9 cellular contexts compared by ENCODE assay signal in genomic region chr6:105793132-105793531, GRCh38.
A peak's percentile ranks its signal among the peaks of the same experiment; 100 is the strongest.
DNase-seq lines count a peak whose midpoint lies in the region; ATAC-seq and TF ChIP-seq lines count a peak whose summit lies in the region.
"Had no signal": no experiment of that assay in that cellular context is flagged by ENCODE, and none has a peak within 500 bp of the region (broad histone marks: within the 10 kb centered on the region; RNA-seq: fewer than 3 reads in every experiment).

No MANE protein-coding gene starts in this region.

- H3K79me2 ChIP-seq in H9 (ENCODE audit: insufficient read depth, low read length), result no peaks in the 10 kb centered on the region

- no peaks in the 10 kb centered on the region for H3K27me3 ChIP-seq in heart left ventricle
- no peaks in the 10 kb centered on the region for H3K27me3 ChIP-seq in left ventricle myocardium inferior (ENCODE audit: low read depth)
- H3K27me3 ChIP-seq in transverse colon, result no peaks in the 10 kb centered on the region
- H3K27me3 ChIP-seq in H9 (ENCODE audit: insufficient read depth, low read length), result no peaks in the 10 kb centered on the region
- H3K27me3 ChIP-seq: breast epithelium had no signal

- peak in 3 of 4 donors; percentile 49 to 66 (median 56) for ATAC-seq in heart left ventricle
- peak; percentile 65 for ATAC-seq in effector memory CD8-positive, alpha-beta T cell (replicated peaks)

- no peak overlapping the region for H3K4ac ChIP-seq in H9 (ENCODE audit: low read depth, low read length)

- H2BK12ac ChIP-seq in H9 (ENCODE audit: insufficient read length, low read depth, low read length), result no peak overlapping the region

- no peaks in the 10 kb centered on the region for H4K20me1 ChIP-seq in H9 (ENCODE audit: control insufficient read depth, insufficient read depth, insufficient read length)

- peaks cover 0 to 3% of the 10 kb centered on the region in 2 donors for H3K27me3 Mint-ChIP-seq in effector memory CD8-positive, alpha-beta T cell
- no peaks in the 10 kb centered on the region for H3K27me3 Mint-ChIP-seq in H9 (ENCODE audit: low read depth)

- no peak for TF ChIP-seq EP300 in transverse colon (IDR thresholded peaks at IDR 0.05; ENCODE audit: low read depth)

- H4K5ac ChIP-seq in H9 (ENCODE audit: insufficient read length, low read depth, low read length), result no peak overlapping the region

- H3K4me1 Mint-ChIP-seq in effector memory CD8-positive, alpha-beta T cell (ENCODE audit: low read depth in 2 of 2), result peaks cover 9 to 11% of the 10 kb centered on the region in 2 donors
- peaks cover 9 to 12% of the 10 kb centered on the region in 2 experiments for H3K4me1 Mint-ChIP-seq in H9

- H3K4me2 ChIP-seq in H9 (ENCODE audit: insufficient read depth, insufficient read length, low read length), result no peak overlapping the region

- no peaks in the 10 kb centered on the region for H3K36me3 Mint-ChIP-seq in effector memory CD8-positive, alpha-beta T cell (ENCODE audit: insufficient read depth)
- no peaks in the 10 kb centered on the region for H3K36me3 Mint-ChIP-seq in H9 (ENCODE audit: insufficient read depth in 1 of 3, low read depth in 3 of 3)

- no peak overlapping the region for H2BK5ac ChIP-seq in H9 (ENCODE audit: insufficient read length, low read length)

- in situ Hi-C loops in transverse colon (cut with MboI; ENCODE audit: low pct_ligation_motif_present in 1 of 4, low pct_unique_long_range_greater_than_20kb in 1 of 4, low sequenced_read_pairs in 3 of 4), result no loop called here

- H3K4me1 ChIP-seq in heart left ventricle (peaks cover 0 to 63% (median 8%) of the 10 kb centered on the region in 12 donors), left ventricle myocardium inferior (peaks cover 17% of the 10 kb centered on the region), transverse colon (peaks cover 0 to 40% (median 6%) of the 10 kb centered on the region in 4 donors), H9 (ENCODE audit: insufficient read depth, low read length) (no peaks in the 10 kb centered on the region)

- H3K4me3 Mint-ChIP-seq in effector memory CD8-positive, alpha-beta T cell, result no peak overlapping the region
- no peak overlapping the region for H3K4me3 Mint-ChIP-seq in H9

- WGBS in heart left ventricle, 4 donors, result 52 to 59% (median 55%) methylated on average over 4 of the region's 4 CpGs
- 33 to 43% methylated on average over 1 to 4 of the region's 4 CpGs for whole genome bisulfite sequencing in transverse colon (ENCODE audit: low coverage in 1 of 2), 2 donors
- WGBS in H9 (ENCODE audit: extremely low coverage, insufficient read length, low lambda C conversion rate), result no CpG with 5 or more reads among the region's 4 CpGs

- no peak overlapping the region for H2BK20ac ChIP-seq in H9 (ENCODE audit: low read depth, low read length, poor library complexity, severe bottlenecking)

- no peaks in the 10 kb centered on the region for H3K9me3 ChIP-seq in heart left ventricle
- H3K9me3 ChIP-seq in left ventricle myocardium inferior (replicated peaks), result no peaks in the 10 kb centered on the region
- no peaks in the 10 kb centered on the region for H3K9me3 ChIP-seq in transverse colon
- no peaks in the 10 kb centered on the region for H3K9me3 ChIP-seq in H9 (ENCODE audit: control insufficient read depth, low read depth, low read length)
- H3K9me3 ChIP-seq: breast epithelium had no signal

- H3K9me3 Mint-ChIP-seq in effector memory CD8-positive, alpha-beta T cell, result no peaks in the 10 kb centered on the region
- H3K9me3 Mint-ChIP-seq in H9, result no peaks in the 10 kb centered on the region

- H2AFZ ChIP-seq in H9 (ENCODE audit: low read length), result no peak overlapping the region

- no peak overlapping the region for H3K56ac ChIP-seq in H9 (ENCODE audit: insufficient read length, low read depth, low read length)

- no peak overlapping the region for H4K91ac ChIP-seq in H9 (ENCODE audit: insufficient read length, low read depth, low read length)

- H3K27ac ChIP-seq in heart left ventricle (peak overlapping the region in 1 of 12 donors; percentile 73), left ventricle myocardium inferior (replicated peaks) (no peak overlapping the region), transverse colon (no peak overlapping the region), H9 (ENCODE audit: insufficient read length, low read depth, low read length) (no peak overlapping the region)
- H3K27ac ChIP-seq: breast epithelium had no signal

- H3K4me3 ChIP-seq in heart left ventricle (no peak overlapping the region), left ventricle myocardium inferior (no peak overlapping the region), transverse colon (no peak overlapping the region)
- H3K4me3 ChIP-seq: breast epithelium had no signal

- peak in 1 of 12 donors; percentile 12 for TF ChIP-seq CTCF in heart left ventricle (IDR thresholded peaks at IDR 0.05)
- TF ChIP-seq CTCF in left ventricle myocardium inferior (IDR thresholded peaks at IDR 0.05; ENCODE audit: borderline replicate concordance), result no peak
- TF ChIP-seq CTCF in transverse colon (IDR thresholded peaks at IDR 0.05), result peak in 1 of 5 experiments; percentile 20
- TF ChIP-seq CTCF in H9 (conservative IDR thresholded peaks at IDR 0.05), result no peak

- H3K23ac ChIP-seq in H9 (ENCODE audit: insufficient read length, low read depth, low read length), result no peak overlapping the region

- H2BK15ac ChIP-seq in H9 (ENCODE audit: low read depth, low read length), result no peak overlapping the region

- H3T11ph ChIP-seq in H9 (ENCODE audit: low read length), result no peak overlapping the region

- no peak overlapping the region for H2BK120ac ChIP-seq in H9 (ENCODE audit: low read depth, low read length, poor library complexity, severe bottlenecking)

- H4K8ac ChIP-seq in H9 (replicated peaks; ENCODE audit: insufficient read length, low read depth, low read length), result no peak overlapping the region

- intact Hi-C loops in heart left ventricle (cut with DNase I), result no loop called here
- intact Hi-C loops in left ventricle myocardium inferior (cut with micrococcal nuclease), result no loop called here
- intact Hi-C loops in transverse colon (cut with DNase I; ENCODE audit: low total_unique reads), result no loop called here

- TF ChIP-seq POLR2A in heart left ventricle (IDR thresholded peaks at IDR 0.05), result no peak
- TF ChIP-seq POLR2A in transverse colon (IDR thresholded peaks at IDR 0.05), result no peak

- no peaks in the 10 kb centered on the region for H3K23me2 ChIP-seq in H9 (ENCODE audit: insufficient read length, low read depth, low read length, poor library complexity, severe bottlenecking)

- peak overlapping the region in 1 of 2 donors; percentile 42 for H3K27ac Mint-ChIP-seq in effector memory CD8-positive, alpha-beta T cell
- no peak overlapping the region for H3K27ac Mint-ChIP-seq in H9

- no peak overlapping the region for H3K9ac ChIP-seq in H9 (ENCODE audit: extremely low read depth, insufficient read length, low read length)

- H3K14ac ChIP-seq in H9 (ENCODE audit: insufficient read depth, low read length), result no peak overlapping the region

- H3K36me3 ChIP-seq in heart left ventricle (no peaks in the 10 kb centered on the region), left ventricle myocardium inferior (no peaks in the 10 kb centered on the region), transverse colon (no peaks in the 10 kb centered on the region)
- H3K36me3 ChIP-seq: breast epithelium had no signal

- DNase-seq in heart left ventricle, result peak in 2 of 5 donors; percentile 29 to 33
- DNase-seq in left ventricle myocardium inferior, result no peak
- DNase-seq in NOMO-1 treated with DMSO at 0.1 percent for 48 hours (lab: John Stamatoyannopoulos, UW; ENCODE audit: unreplicated experiment), result peak; percentile 84
- peak in 1 of 3 experiments; percentile 9 for DNase-seq in effector memory CD8-positive, alpha-beta T cell
- DNase-seq in transverse colon, result peak; percentile 22
- no peak for DNase-seq in stimulated activated CD8-positive, alpha-beta memory T cell treated with anti-CD3 and anti-CD28 coated beads, Interleukin-4, amount 100 ng/mL, for 48 hours
- DNase-seq in activated T-cell treated with anti-CD3 and anti-CD28 coated beads, Interleukin-2, amount 50 U/mL, for 48 hours, result no peak
- DNase-seq in H9, result no peak

- no peaks in the 10 kb centered on the region for H3K79me1 ChIP-seq in H9 (ENCODE audit: insufficient read depth, low read depth, low read length, poor library complexity, severe bottlenecking)

- H2AK5ac ChIP-seq in H9 (ENCODE audit: insufficient read length, low read length), result no peak overlapping the region

- H3K18ac ChIP-seq in H9 (ENCODE audit: insufficient read length, low read depth, low read length), result no peak overlapping the region

Comparison
In these comparisons a context has a peak if more than half of its experiments do, and no peak if none do; other contexts are left out.
1. DNase-seq: peak in NOMO-1 treated with DMSO at 0.1 percent for 48 hours (single experiment) and transverse colon (single experiment); none in left ventricle myocardium inferior (single experiment), stimulated activated CD8-positive, alpha-beta memory T cell treated with anti-CD3 and anti-CD28 coated beads, Interleukin-4, amount 100 ng/mL, for 48 hours (single experiment), activated T-cell treated with anti-CD3 and anti-CD28 coated beads, Interleukin-2, amount 50 U/mL, for 48 hours (0 of 2) and H9 (single experiment).